ENCODE assay signal across 1 cellular context in genomic region chr6:136889271-136890193, GRCh38.
TF ChIP-seq lines count a peak whose summit lies in the region.

No MANE protein-coding gene starts in this region.

TF ChIP-seq in IMR-90, 13 proteins besides CTCF, POLR2A, EP300 and RAD21 (continued from another document):
- TF ChIP-seq ELK1 (IDR thresholded peaks at IDR 0.05; ENCODE audit: borderline replicate concordance, low read depth, low read length) = no peak
- TF ChIP-seq NFE2L2 (IDR thresholded peaks at IDR 0.05; ENCODE audit: low read depth, low read length) = no peak
- no peak for TF ChIP-seq FOS (IDR thresholded peaks at IDR 0.05; ENCODE audit: low read depth, low read length)
- TF ChIP-seq MAFK (IDR thresholded peaks at IDR 0.05; ENCODE audit: low read depth, low read length) = no peak
- no peak for TF ChIP-seq MXI1 (IDR thresholded peaks at IDR 0.05; ENCODE audit: borderline replicate concordance, low read depth, low read length)
- TF ChIP-seq BHLHE40 (IDR thresholded peaks at IDR 0.05; ENCODE audit: low read depth, low read length) = no peak
- no peak for TF ChIP-seq RCOR1 (IDR thresholded peaks at IDR 0.05; ENCODE audit: insufficient replicate concordance, low read length)
- no peak for TF ChIP-seq USF2 (IDR thresholded peaks at IDR 0.05; ENCODE audit: low read depth, low read length)
